9 cellular contexts compared by ENCODE assay signal in genomic region chr4:3389186-3389878, GRCh38. TPM values are rescaled to one million over a fixed set of nuclear protein-coding genes. Genes with fewer than 3 reads are reported as not detected.
DNase-seq lines count a peak whose midpoint lies in the region; ATAC-seq and TF ChIP-seq lines count a peak whose summit lies in the region.
"Had no signal": no experiment of that assay in that cellular context is flagged by ENCODE, and none has a peak within 500 bp of the region (broad histone marks: within the 10 kb centered on the region; RNA-seq: fewer than 3 reads in every experiment).

No MANE protein-coding gene starts in this region.

- in situ Hi-C loops in brain microvascular endothelial cell (cut with HindIII; ENCODE audit: low pct_ligation_motif_present, low sequenced_read_pairs), result no loop called here

- H3K9me3 ChIP-seq in right lobe of liver (no peaks in the 10 kb centered on the region), stomach smooth muscle (ENCODE audit: control insufficient read depth in 2 of 2, low read length in 2 of 2) (no peaks in the 10 kb centered on the region)

- H3K27me3 ChIP-seq in brain microvascular endothelial cell (replicated peaks) (no peaks in the 10 kb centered on the region), right lobe of liver (no peaks in the 10 kb centered on the region), stomach smooth muscle (ENCODE audit: control insufficient read depth in 1 of 2, insufficient read depth in 2 of 2, low read length in 2 of 2) (no peaks in the 10 kb centered on the region)

- WGBS in right lobe of liver (ENCODE audit: insufficient coverage, low coverage, low lambda C conversion rate, missing lambda C conversion rate), result 42% methylated on average over 3 of the region's 24 CpGs

- peaks cover 0 to 12% (median 2%) of the 10 kb centered on the region in 4 donors for H3K4me1 ChIP-seq in right lobe of liver
- H3K4me1 ChIP-seq in stomach smooth muscle (ENCODE audit: control insufficient read depth, insufficient read depth, low read length), result peaks cover 36% of the 10 kb centered on the region

- ATAC-seq in right lobe of liver (no peak), GM19455 (IDR thresholded peaks at IDR 0.05; ENCODE audit: unreplicated experiment) (no peak)

- DNase-seq in brain microvascular endothelial cell, result no peak
- no peak for DNase-seq in right lobe of liver
- DNase-seq in activated gamma-delta T cell (lab: John Stamatoyannopoulos, UW), result no peak
- DNase-seq in NCI-H1105 (lab: John Stamatoyannopoulos, UW), result no peak
- no peak for DNase-seq in DMS79 (lab: John Stamatoyannopoulos, UW)
- DNase-seq: stimulated activated naive CD8-positive, alpha-beta T cell treated with anti-CD3 and anti-CD28 coated beads, Interleukin-15, Interleukin-2, amounts not matched to agents 100 U/mL and 50 U/mL, for 24 hours had no signal

- TF ChIP-seq EP300 in Ishikawa (IDR thresholded peaks at IDR 0.05; ENCODE audit: borderline replicate concordance), result no peak

- no peaks in the 10 kb centered on the region for H3K36me3 ChIP-seq in brain microvascular endothelial cell (replicated peaks)
- peaks cover 0 to 5% (median 0%) of the 10 kb centered on the region in 4 donors for H3K36me3 ChIP-seq in right lobe of liver
- no peaks in the 10 kb centered on the region for H3K36me3 ChIP-seq in stomach smooth muscle (ENCODE audit: control insufficient read depth in 2 of 2, insufficient read depth in 2 of 2, low read length in 2 of 2)

- H3K4me3 ChIP-seq in brain microvascular endothelial cell (ENCODE audit: low read depth, low read length) (peak overlapping the region; percentile 40), right lobe of liver (no peak overlapping the region), stomach smooth muscle (ENCODE audit: low read length in 2 of 2) (peak overlapping the region; percentile 35 to 69)

- peak overlapping the region in 1 of 2 donors; percentile 62 for H3K9ac ChIP-seq in stomach smooth muscle (ENCODE audit: low read length in 2 of 2)

- TF ChIP-seq CTCF in brain microvascular endothelial cell (IDR thresholded peaks at IDR 0.05; ENCODE audit: low read depth, low read length, missing control alignments) (no peak), right lobe of liver (IDR thresholded peaks at IDR 0.05) (no peak)

- TF ChIP-seq POLR2A in right lobe of liver (IDR thresholded peaks at IDR 0.05), result no peak

- H3K27ac ChIP-seq in brain microvascular endothelial cell (peak overlapping the region; percentile 88), right lobe of liver (peak overlapping the region; percentile 55 to 90 (median 81)), stomach smooth muscle (ENCODE audit: low read length) (peak overlapping the region; percentile 41)

- no peak for TF ChIP-seq RAD21 in Ishikawa (IDR thresholded peaks at IDR 0.05; ENCODE audit: low read depth)

- intact Hi-C loops in right lobe of liver (cut with DNase I), result no loop called here

TF ChIP-seq in Ishikawa, 13 proteins besides CTCF, POLR2A, EP300 and RAD21:
- TF ChIP-seq TEAD4 (IDR thresholded peaks at IDR 0.05) (no peak), CEBPB (IDR thresholded peaks at IDR 0.05) (no peak), EGR1 (IDR thresholded peaks at IDR 0.05) (no peak), TCF12 (IDR thresholded peaks at IDR 0.05; ENCODE audit: low read depth) (0 out of 2 replicates have a peak, but pooled peaks have one; percentile 10)
- TF ChIP-seq, protein P1, sequence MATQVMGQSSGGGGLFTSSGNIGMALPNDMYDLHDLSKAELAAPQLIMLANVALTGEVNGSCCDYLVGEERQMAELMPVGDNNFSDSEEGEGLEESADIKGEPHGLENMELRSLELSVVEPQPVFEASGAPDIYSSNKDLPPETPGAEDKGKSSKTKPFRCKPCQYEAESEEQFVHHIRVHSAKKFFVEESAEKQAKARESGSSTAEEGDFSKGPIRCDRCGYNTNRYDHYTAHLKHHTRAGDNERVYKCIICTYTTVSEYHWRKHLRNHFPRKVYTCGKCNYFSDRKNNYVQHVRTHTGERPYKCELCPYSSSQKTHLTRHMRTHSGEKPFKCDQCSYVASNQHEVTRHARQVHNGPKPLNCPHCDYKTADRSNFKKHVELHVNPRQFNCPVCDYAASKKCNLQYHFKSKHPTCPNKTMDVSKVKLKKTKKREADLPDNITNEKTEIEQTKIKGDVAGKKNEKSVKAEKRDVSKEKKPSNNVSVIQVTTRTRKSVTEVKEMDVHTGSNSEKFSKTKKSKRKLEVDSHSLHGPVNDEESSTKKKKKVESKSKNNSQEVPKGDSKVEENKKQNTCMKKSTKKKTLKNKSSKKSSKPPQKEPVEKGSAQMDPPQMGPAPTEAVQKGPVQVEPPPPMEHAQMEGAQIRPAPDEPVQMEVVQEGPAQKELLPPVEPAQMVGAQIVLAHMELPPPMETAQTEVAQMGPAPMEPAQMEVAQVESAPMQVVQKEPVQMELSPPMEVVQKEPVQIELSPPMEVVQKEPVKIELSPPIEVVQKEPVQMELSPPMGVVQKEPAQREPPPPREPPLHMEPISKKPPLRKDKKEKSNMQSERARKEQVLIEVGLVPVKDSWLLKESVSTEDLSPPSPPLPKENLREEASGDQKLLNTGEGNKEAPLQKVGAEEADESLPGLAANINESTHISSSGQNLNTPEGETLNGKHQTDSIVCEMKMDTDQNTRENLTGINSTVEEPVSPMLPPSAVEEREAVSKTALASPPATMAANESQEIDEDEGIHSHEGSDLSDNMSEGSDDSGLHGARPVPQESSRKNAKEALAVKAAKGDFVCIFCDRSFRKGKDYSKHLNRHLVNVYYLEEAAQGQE (IDR thresholded peaks at IDR 0.05; ENCODE audit: low read depth), result no peak

RNA-seq across cellular contexts. Expression of gene HGFAC, which starts 52.4 kb away (rescaled TPM):
- total RNA-seq in right lobe of liver, result 100 to 1,000 TPM in 5 of 6 experiments, 10 to 100 TPM in 1; 73.9 to 176 (median 140) TPM

Comparison
In these comparisons a context has a peak if more than half of its experiments do, and no peak if none do; other contexts are left out.
1. H3K4me3 ChIP-seq: peak in brain microvascular endothelial cell (single experiment) and stomach smooth muscle (2 of 2); none in right lobe of liver (0 of 3).
2. Peak in every context shown above with its lines, with median percentiles within 50 percentile points of each other: H3K27ac ChIP-seq.